29 cellular contexts compared by ENCODE assay signal in the genomic region with DNA sequence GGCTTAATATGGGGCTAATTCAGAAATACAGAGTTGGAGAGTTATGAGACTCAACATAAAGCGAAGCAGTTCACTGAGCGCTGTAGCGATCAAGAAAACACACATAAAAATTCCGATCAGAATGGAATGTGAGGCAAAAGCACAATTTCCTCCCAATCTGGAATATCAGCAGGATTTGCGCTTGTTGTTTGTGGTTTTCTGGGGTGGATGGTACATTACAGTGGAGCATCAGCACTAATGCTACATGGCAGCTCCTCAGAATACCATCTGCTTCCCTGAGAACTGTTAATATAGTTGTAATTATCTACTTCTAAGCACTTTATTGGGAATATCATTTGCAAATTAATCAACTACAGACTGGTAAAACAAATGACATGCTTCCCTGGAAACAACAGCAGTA.
"Had no signal": no experiment of that assay in that cellular context is flagged by ENCODE, and none has a peak within 500 bp of the region (broad histone marks: within the 10 kb centered on the region; RNA-seq: fewer than 3 reads in every experiment).

No MANE protein-coding gene starts in this region.

- H3K27me3 Mint-ChIP-seq: naive thymus-derived CD4-positive, alpha-beta T cell; stimulated activated naive B cell treated with anti-CD40 and anti-IgM and Interleukin-4, amounts not matched to agents 10 μg/mL and 1 μg/mL and 100 μg/mL, for 72 hours; stimulated activated naive CD8-positive, alpha-beta T cell treated with anti-CD3 and anti-CD28 coated beads, Interleukin-15, amount 100 ng/mL, for 72 hours had no signal

- H3K4me3 ChIP-seq: neural progenitor cell, ovary, psoas muscle, right lobe of liver, sigmoid colon, skin epidermis, suprapubic skin, testis, tibial nerve, upper lobe of left lung, vagina had no signal

- H3K4me2 ChIP-seq: neural progenitor cell had no signal

- H3K9me3 Mint-ChIP-seq: nephron; neural progenitor cell; stimulated activated naive CD8-positive, alpha-beta T cell treated with anti-CD3 and anti-CD28 coated beads, Interleukin-15, amount 100 ng/mL, for 72 hours had no signal

- H3K27ac Mint-ChIP-seq: naive thymus-derived CD4-positive, alpha-beta T cell; natural killer cell; nephron; progenitor cell of endocrine pancreas; stimulated activated effector memory CD8-positive, alpha-beta T cell treated with anti-CD3 and anti-CD28 coated beads, Interleukin-12 subunit alpha, Interleukin-12 subunit beta, amount 100 ng/mL, for 72 hours; stimulated activated naive B cell treated with anti-CD40 and anti-IgM and Interleukin-4, amounts not matched to agents 10 μg/mL and 1 μg/mL and 100 μg/mL, for 72 hours; stimulated activated naive CD8-positive, alpha-beta T cell treated with anti-CD3 and anti-CD28 coated beads, Interleukin-15, amount 100 ng/mL, for 72 hours had no signal

- H3K4me3 Mint-ChIP-seq: naive thymus-derived CD4-positive, alpha-beta T cell; natural killer cell; nephron; neural progenitor cell; stimulated activated effector memory CD8-positive, alpha-beta T cell treated with anti-CD3 and anti-CD28 coated beads, Interleukin-12 subunit alpha, Interleukin-12 subunit beta, amount 100 ng/mL, for 72 hours; stimulated activated naive B cell treated with anti-CD40 and anti-IgM and Interleukin-4, amounts not matched to agents 10 μg/mL and 1 μg/mL and 100 μg/mL, for 72 hours; stimulated activated naive CD8-positive, alpha-beta T cell treated with anti-CD3 and anti-CD28 coated beads, Interleukin-15, amount 100 ng/mL, for 72 hours had no signal

- H2AFZ ChIP-seq: parathyroid adenoma had no signal

- H3K36me3 ChIP-seq: neural progenitor cell, ovary, right lobe of liver, sigmoid colon, suprapubic skin, tibial nerve, upper lobe of left lung, vagina had no signal

- DNase-seq: naive thymus-derived CD4-positive, alpha-beta T cell; natural killer cell; occipital lobe; ovary; posterior cingulate gyrus; psoas muscle; right cardiac atrium; right lobe of liver; sigmoid colon; stimulated activated CD4-positive, alpha-beta T cell treated with anti-CD3 and anti-CD28 coated beads, Interleukin-15, amount 100 ng/mL, for 24 hours; stimulated activated CD4-positive, alpha-beta T cell treated with anti-CD3 and anti-CD28 coated beads, Interleukin-2, amount 100 ng/mL, for 24 hours; stimulated activated CD4-positive, alpha-beta T cell treated with anti-CD3 and anti-CD28 coated beads, Interleukin-2, amount 100 ng/mL, for 48 hours; stimulated activated CD4-positive, alpha-beta T cell treated with anti-CD3 and anti-CD28 coated beads, Interleukin-4, amount 100 ng/mL, for 24 hours; stimulated activated naive B cell treated with anti-CD40 and anti-IgM and Interleukin-4, amounts not matched to agents 10 μg/mL and 1 μg/mL and 100 μg/mL, for 72 hours; stimulated activated naive CD4-positive, alpha-beta T cell treated with Interleukin-2 at 50 U/mL for 16 hours; stimulated activated naive CD8-positive, alpha-beta T cell treated with anti-CD3 and anti-CD28 coated beads, Interleukin-15, amount 100 ng/mL, for 72 hours; substantia nigra; testis; trophoblast cell had no signal

- H3K4me1 ChIP-seq: parathyroid adenoma, psoas muscle, sigmoid colon, suprapubic skin, testis had no signal

- ATAC-seq: naive thymus-derived CD4-positive, alpha-beta T cell; natural killer cell; psoas muscle; right cardiac atrium; right lobe of liver; stimulated activated effector memory CD8-positive, alpha-beta T cell treated with anti-CD3 and anti-CD28 coated beads, Interleukin-12 subunit alpha, Interleukin-12 subunit beta, amount 100 ng/mL, for 72 hours; stimulated activated naive B cell treated with anti-CD40 and anti-IgM and Interleukin-4, amounts not matched to agents 10 μg/mL and 1 μg/mL and 100 μg/mL, for 72 hours; stimulated activated naive CD8-positive, alpha-beta T cell treated with anti-CD3 and anti-CD28 coated beads, Interleukin-15, amount 100 ng/mL, for 72 hours had no signal

- H3K36me3 Mint-ChIP-seq: natural killer cell; neural progenitor cell; stimulated activated effector memory CD8-positive, alpha-beta T cell treated with anti-CD3 and anti-CD28 coated beads, Interleukin-12 subunit alpha, Interleukin-12 subunit beta, amount 100 ng/mL, for 72 hours; stimulated activated naive B cell treated with anti-CD40 and anti-IgM and Interleukin-4, amounts not matched to agents 10 μg/mL and 1 μg/mL and 100 μg/mL, for 72 hours had no signal

- H3K27ac ChIP-seq: neural progenitor cell, ovary, parathyroid adenoma, psoas muscle, sigmoid colon, skin epidermis, suprapubic skin, testis, tibial nerve, upper lobe of left lung, vagina had no signal

- H3K4me1 Mint-ChIP-seq: naive thymus-derived CD4-positive, alpha-beta T cell; natural killer cell; nephron; stimulated activated effector memory CD8-positive, alpha-beta T cell treated with anti-CD3 and anti-CD28 coated beads, Interleukin-12 subunit alpha, Interleukin-12 subunit beta, amount 100 ng/mL, for 72 hours; stimulated activated naive B cell treated with anti-CD40 and anti-IgM and Interleukin-4, amounts not matched to agents 10 μg/mL and 1 μg/mL and 100 μg/mL, for 72 hours; stimulated activated naive CD8-positive, alpha-beta T cell treated with anti-CD3 and anti-CD28 coated beads, Interleukin-15, amount 100 ng/mL, for 72 hours had no signal

- H3K9ac ChIP-seq: neural progenitor cell, parathyroid adenoma had no signal

- H3K79me2 ChIP-seq: parathyroid adenoma had no signal

- H3K27me3 ChIP-seq: neural progenitor cell, ovary, right lobe of liver, sigmoid colon, suprapubic skin, testis, tibial nerve, upper lobe of left lung, vagina had no signal

- H3K9me3 ChIP-seq: ovary, psoas muscle, right lobe of liver, suprapubic skin, testis, tibial nerve, upper lobe of left lung, vagina had no signal
